ENCODE assay signal across 8 cellular contexts in the genomic region with DNA sequence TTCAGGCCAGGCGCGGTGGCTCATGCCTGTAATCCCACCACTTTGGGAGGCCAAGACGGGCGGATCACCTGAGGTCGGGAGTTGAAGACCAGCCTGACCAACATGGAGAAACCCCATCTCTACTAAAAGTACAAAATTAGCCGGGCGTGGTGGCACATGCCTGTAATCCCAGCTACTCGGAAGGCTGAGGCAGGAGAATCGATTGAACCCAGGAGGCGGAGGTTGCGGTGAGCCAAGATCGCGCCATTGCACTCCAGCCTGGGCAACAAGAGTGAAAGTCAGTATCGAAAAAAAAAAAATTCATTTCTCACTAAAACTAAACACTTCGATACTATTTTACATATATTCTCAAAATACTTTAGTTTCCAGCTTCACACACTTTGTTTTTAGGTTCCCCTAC. TPM values are rescaled to one million over a fixed set of nuclear protein-coding genes. Genes with fewer than 3 reads are reported as not detected.
DNase-seq lines count a peak whose midpoint lies in the region; ATAC-seq and TF ChIP-seq lines count a peak whose summit lies in the region.
"Not testable (repeated sequence)": the region's sequence is repeated elsewhere in the genome, so short reads cannot be mapped to it uniquely, and the experiment has no call there.

No MANE protein-coding gene starts in this region.

- not testable (repeated sequence) for H3K9me2 ChIP-seq in OCI-LY7 (ENCODE audit: insufficient read depth, low read length)

- not testable (repeated sequence) for H3K9me3 ChIP-seq in CD8-positive, alpha-beta T cell (ENCODE audit: low read length); OCI-LY7 (ENCODE audit: low read length)

- not testable (repeated sequence) for BruUV-seq in OCI-LY7 (replicated peaks; lab: Mats Ljungman, UMichigan)

- CTCF ChIA-PET in CD8-positive, alpha-beta T cell (lab: Charles Lee): interaction anchor here (0.8 kb wide), 1 partner anchor 478 kb away, joined by 3 read pairs; no protein-coding TSS in a partner anchor
- CTCF ChIA-PET in OCI-LY7 (lab: Charles Lee; ENCODE audit: unreplicated experiment): not testable (repeated sequence)
- CTCF ChIA-PET in activated CD8-positive, alpha-beta T cell treated with anti-CD3 and anti-CD28 coated beads, Interleukin-2, amount 10 ng/mL, durations not matched to agents 7 days and 5 days (lab: Charles Lee): interaction anchor here (0.6 to 1.8 kb wide), 3 partner anchors 13 to 160 kb away, joined by 3 to 9 read pairs (median 4); no protein-coding TSS in a partner anchor

- H3K4me3 Mint-ChIP-seq in CD8-positive, alpha-beta T cell: not testable (repeated sequence)
- H3K4me3 Mint-ChIP-seq in HFFc6 (peak overlapping the region; percentile 99; the same call in 1 of the 2 replicates), nephron progenitor cell (peak overlapping the region; percentile 50)
- H3K4me3 Mint-ChIP-seq in activated CD8-positive, alpha-beta T cell treated with anti-CD3 and anti-CD28 coated beads, Interleukin-2, amount 10 ng/mL, durations not matched to agents 7 days and 5 days: peak overlapping the region; percentile 90
- H3K4me3 Mint-ChIP-seq in activated naive CD8-positive, alpha-beta T cell treated with anti-CD3 and anti-CD28 coated beads, Interleukin-2, amount 10 ng/mL, durations not matched to agents 7 days and 5 days: peak overlapping the region; percentile 39
- H3K4me3 Mint-ChIP-seq in effector memory CD8-positive, alpha-beta T cell: peak overlapping the region; percentile 23 to 97
- H3K4me3 Mint-ChIP-seq in stimulated activated naive CD8-positive, alpha-beta T cell treated with anti-CD3 and anti-CD28 coated beads, Interleukin-15, Interleukin-2, amounts not matched to agents 100 ng/mL and 50 ng/mL, for 24 hours: peak overlapping the region; percentile 96

- peaks cover 43% of the 10 kb centered on the region for H3K36me3 Mint-ChIP-seq in CD8-positive, alpha-beta T cell
- H3K36me3 Mint-ChIP-seq in HFFc6 (ENCODE audit: low read depth) (peaks cover 39% of the 10 kb centered on the region), nephron progenitor cell (ENCODE audit: low read depth) (peaks cover 63% of the 10 kb centered on the region)
- peaks cover 41% of the 10 kb centered on the region for H3K36me3 Mint-ChIP-seq in activated CD8-positive, alpha-beta T cell treated with anti-CD3 and anti-CD28 coated beads, Interleukin-2, amount 10 ng/mL, durations not matched to agents 7 days and 5 days (ENCODE audit: low read depth)
- peaks cover 21% of the 10 kb centered on the region for H3K36me3 Mint-ChIP-seq in activated naive CD8-positive, alpha-beta T cell treated with anti-CD3 and anti-CD28 coated beads, Interleukin-2, amount 10 ng/mL, durations not matched to agents 7 days and 5 days
- H3K36me3 Mint-ChIP-seq in effector memory CD8-positive, alpha-beta T cell (ENCODE audit: insufficient read depth): peaks cover 52% of the 10 kb centered on the region
- H3K36me3 Mint-ChIP-seq in stimulated activated naive CD8-positive, alpha-beta T cell treated with anti-CD3 and anti-CD28 coated beads, Interleukin-15, Interleukin-2, amounts not matched to agents 100 ng/mL and 50 ng/mL, for 24 hours (ENCODE audit: low read depth): peaks cover 43% of the 10 kb centered on the region

- H3K79me2 ChIP-seq in OCI-LY7 (ENCODE audit: insufficient read depth, low read depth, low read length): peaks cover 77% of the 10 kb centered on the region

- not testable (repeated sequence) for ATAC-seq in CD8-positive, alpha-beta T cell; activated CD8-positive, alpha-beta T cell treated with anti-CD3 and anti-CD28 coated beads, Interleukin-2, amount 10 ng/mL, durations not matched to agents 7 days and 5 days; activated naive CD8-positive, alpha-beta T cell treated with anti-CD3 and anti-CD28 coated beads, Interleukin-2, amount 10 ng/mL, durations not matched to agents 7 days and 5 days (ENCODE audit: low read depth); effector memory CD8-positive, alpha-beta T cell (replicated peaks)

- H3K9me3 Mint-ChIP-seq in CD8-positive, alpha-beta T cell; HFFc6; activated CD8-positive, alpha-beta T cell treated with anti-CD3 and anti-CD28 coated beads, Interleukin-2, amount 10 ng/mL, durations not matched to agents 7 days and 5 days (ENCODE audit: insufficient read depth); activated naive CD8-positive, alpha-beta T cell treated with anti-CD3 and anti-CD28 coated beads, Interleukin-2, amount 10 ng/mL, durations not matched to agents 7 days and 5 days; effector memory CD8-positive, alpha-beta T cell; stimulated activated naive CD8-positive, alpha-beta T cell treated with anti-CD3 and anti-CD28 coated beads, Interleukin-15, Interleukin-2, amounts not matched to agents 100 ng/mL and 50 ng/mL, for 24 hours: not testable (repeated sequence)
- H3K9me3 Mint-ChIP-seq in nephron progenitor cell: peaks cover 58% of the 10 kb centered on the region

- not testable (repeated sequence) for H3K27me3 Mint-ChIP-seq in CD8-positive, alpha-beta T cell (ENCODE audit: low read depth); HFFc6 (ENCODE audit: insufficient read depth); activated CD8-positive, alpha-beta T cell treated with anti-CD3 and anti-CD28 coated beads, Interleukin-2, amount 10 ng/mL, durations not matched to agents 7 days and 5 days (ENCODE audit: low read depth); activated naive CD8-positive, alpha-beta T cell treated with anti-CD3 and anti-CD28 coated beads, Interleukin-2, amount 10 ng/mL, durations not matched to agents 7 days and 5 days; effector memory CD8-positive, alpha-beta T cell; nephron progenitor cell (ENCODE audit: low read depth, poor library complexity); stimulated activated naive CD8-positive, alpha-beta T cell treated with anti-CD3 and anti-CD28 coated beads, Interleukin-15, Interleukin-2, amounts not matched to agents 100 ng/mL and 50 ng/mL, for 24 hours

- not testable (repeated sequence) for TF ChIP-seq CTCF in CD8-positive, alpha-beta T cell (IDR thresholded peaks at IDR 0.05); HFFc6 (IDR thresholded peaks at IDR 0.05); OCI-LY7 (conservative IDR thresholded peaks at IDR 0.05; ENCODE audit: low read length); nephron progenitor cell (IDR thresholded peaks at IDR 0.05)

- peak overlapping the region; percentile 27 for H3K27ac Mint-ChIP-seq in CD8-positive, alpha-beta T cell
- peak overlapping the region; percentile 66 for H3K27ac Mint-ChIP-seq in HFFc6
- H3K27ac Mint-ChIP-seq in activated CD8-positive, alpha-beta T cell treated with anti-CD3 and anti-CD28 coated beads, Interleukin-2, amount 10 ng/mL, durations not matched to agents 7 days and 5 days; activated naive CD8-positive, alpha-beta T cell treated with anti-CD3 and anti-CD28 coated beads, Interleukin-2, amount 10 ng/mL, durations not matched to agents 7 days and 5 days; nephron progenitor cell: not testable (repeated sequence)
- H3K27ac Mint-ChIP-seq in effector memory CD8-positive, alpha-beta T cell: peak overlapping the region in 1 of 2 donors; percentile 90
- peak overlapping the region; percentile 51 for H3K27ac Mint-ChIP-seq in stimulated activated naive CD8-positive, alpha-beta T cell treated with anti-CD3 and anti-CD28 coated beads, Interleukin-15, Interleukin-2, amounts not matched to agents 100 ng/mL and 50 ng/mL, for 24 hours

- H4K20me1 ChIP-seq in OCI-LY7 (ENCODE audit: insufficient read depth, low read length): peaks cover 33% of the 10 kb centered on the region

- H2AFZ ChIP-seq in OCI-LY7 (ENCODE audit: low read length): not testable (repeated sequence)

- not testable (repeated sequence) for DNase-seq in CD8-positive, alpha-beta T cell; HFFc6; OCI-LY7 (ENCODE audit: low spot score); activated CD8-positive, alpha-beta T cell treated with anti-CD3 and anti-CD28 coated beads, Interleukin-2, amount 10 ng/mL, durations not matched to agents 7 days and 5 days; activated naive CD8-positive, alpha-beta T cell treated with anti-CD3 and anti-CD28 coated beads, Interleukin-2, amount 10 ng/mL, durations not matched to agents 7 days and 5 days; effector memory CD8-positive, alpha-beta T cell; nephron progenitor cell

- peak overlapping the region; percentile 93 for H3K4me2 ChIP-seq in OCI-LY7 (ENCODE audit: low read length)

- peaks cover 52% of the 10 kb centered on the region for H3K4me1 Mint-ChIP-seq in CD8-positive, alpha-beta T cell (ENCODE audit: low read depth)
- H3K4me1 Mint-ChIP-seq in HFFc6 (ENCODE audit: low read depth): peaks cover 41% of the 10 kb centered on the region
- peaks cover 43% of the 10 kb centered on the region for H3K4me1 Mint-ChIP-seq in activated CD8-positive, alpha-beta T cell treated with anti-CD3 and anti-CD28 coated beads, Interleukin-2, amount 10 ng/mL, durations not matched to agents 7 days and 5 days (ENCODE audit: low read depth)
- H3K4me1 Mint-ChIP-seq in activated naive CD8-positive, alpha-beta T cell treated with anti-CD3 and anti-CD28 coated beads, Interleukin-2, amount 10 ng/mL, durations not matched to agents 7 days and 5 days: peaks cover 18% of the 10 kb centered on the region
- peaks cover 24 to 40% of the 10 kb centered on the region in 2 donors for H3K4me1 Mint-ChIP-seq in effector memory CD8-positive, alpha-beta T cell (ENCODE audit: low read depth in 2 of 2)
- peaks cover 16% of the 10 kb centered on the region for H3K4me1 Mint-ChIP-seq in nephron progenitor cell
- H3K4me1 Mint-ChIP-seq in stimulated activated naive CD8-positive, alpha-beta T cell treated with anti-CD3 and anti-CD28 coated beads, Interleukin-15, Interleukin-2, amounts not matched to agents 100 ng/mL and 50 ng/mL, for 24 hours (ENCODE audit: low read depth): peaks cover 61% of the 10 kb centered on the region

- intact Hi-C loops in CD8-positive, alpha-beta T cell (cut with DNase I, micrococcal nuclease): loop anchor here (5.0 to 10.0 kb wide), 6 partner anchors 34 to 889 kb away; a partner anchor contains a TSS
- intact Hi-C loops in OCI-LY7 (cut with micrococcal nuclease; ENCODE audit: unreplicated experiment): loop anchor here (5.0 kb wide), 1 partner anchor 161 kb away; a partner anchor contains a TSS

- H3K36me3 ChIP-seq in CD8-positive, alpha-beta T cell (ENCODE audit: insufficient read depth, low read length): not testable (repeated sequence)
- peaks cover 62% of the 10 kb centered on the region for H3K36me3 ChIP-seq in OCI-LY7 (ENCODE audit: insufficient read depth, low read length)

- not testable (repeated sequence) for H3K4me3 ChIP-seq in CD8-positive, alpha-beta T cell (ENCODE audit: low read depth, low read length)
- H3K4me3 ChIP-seq in OCI-LY7 (ENCODE audit: low read depth, low read length, poor library complexity, severe bottlenecking): peak overlapping the region; percentile 88

- not testable (repeated sequence) for H3K27me3 ChIP-seq in CD8-positive, alpha-beta T cell (ENCODE audit: insufficient read depth, low read length)

- H3K4me1 ChIP-seq in CD8-positive, alpha-beta T cell (ENCODE audit: insufficient read depth, low read length): peaks cover 15% of the 10 kb centered on the region
- peaks cover 41% of the 10 kb centered on the region for H3K4me1 ChIP-seq in OCI-LY7 (ENCODE audit: insufficient read depth, low read length, poor library complexity, severe bottlenecking)

- not testable (repeated sequence) for H3K27ac ChIP-seq in CD8-positive, alpha-beta T cell (ENCODE audit: low read depth, low read length); OCI-LY7 (ENCODE audit: low read depth, low read length, poor library complexity, severe bottlenecking)

- POLR2A ChIA-PET in CD8-positive, alpha-beta T cell (lab: Charles Lee); activated CD8-positive, alpha-beta T cell treated with anti-CD3 and anti-CD28 coated beads, Interleukin-2, amount 10 ng/mL, durations not matched to agents 7 days and 5 days (lab: Charles Lee); activated naive CD8-positive, alpha-beta T cell treated with anti-CD3 and anti-CD28 coated beads, Interleukin-2, amount 10 ng/mL, durations not matched to agents 7 days and 5 days (lab: Charles Lee): not testable (repeated sequence)
- POLR2A ChIA-PET in OCI-LY7 (lab: Charles Lee): interaction anchor here (0.8 to 3.9 kb wide), 2 partner anchors 9 to 666 kb away, joined by 3 to 15 read pairs; no protein-coding TSS in a partner anchor

RNA-seq across cellular contexts. Expression of a gene that starts 2.7 kb away (rescaled TPM):
- 10 to 100 TPM; 66.7 to 68.5 TPM for total RNA-seq in CD8-positive, alpha-beta T cell
- 100 to 1,000 TPM; 117 to 147 (median 127) TPM for total RNA-seq in HFFc6 (2021; fragmentation: NEBNext Ultra II Directional; extraction: Animal tissue kit (Norgen Biotek cat#: 25700))
- 136 and 152 TPM in 2 replicates for total RNA-seq in OCI-LY7 (2014; rRNA removed; shearing (Covaris generic))
- 143 and 160 TPM in 2 replicates for total RNA-seq in OCI-LY7 (2022)
- 100 to 1,000 TPM; 103 to 105 TPM for total RNA-seq in activated CD8-positive, alpha-beta T cell treated with anti-CD3 and anti-CD28 coated beads, Interleukin-2, amount 10 ng/mL, durations not matched to agents 7 days and 5 days
- 10 to 100 TPM; 77.5 to 88.6 TPM for total RNA-seq in activated naive CD8-positive, alpha-beta T cell treated with anti-CD3 and anti-CD28 coated beads, Interleukin-2, amount 10 ng/mL, durations not matched to agents 7 days and 5 days
